Comparison of ENCODE assay signal across 1 cellular context in the genomic region with DNA sequence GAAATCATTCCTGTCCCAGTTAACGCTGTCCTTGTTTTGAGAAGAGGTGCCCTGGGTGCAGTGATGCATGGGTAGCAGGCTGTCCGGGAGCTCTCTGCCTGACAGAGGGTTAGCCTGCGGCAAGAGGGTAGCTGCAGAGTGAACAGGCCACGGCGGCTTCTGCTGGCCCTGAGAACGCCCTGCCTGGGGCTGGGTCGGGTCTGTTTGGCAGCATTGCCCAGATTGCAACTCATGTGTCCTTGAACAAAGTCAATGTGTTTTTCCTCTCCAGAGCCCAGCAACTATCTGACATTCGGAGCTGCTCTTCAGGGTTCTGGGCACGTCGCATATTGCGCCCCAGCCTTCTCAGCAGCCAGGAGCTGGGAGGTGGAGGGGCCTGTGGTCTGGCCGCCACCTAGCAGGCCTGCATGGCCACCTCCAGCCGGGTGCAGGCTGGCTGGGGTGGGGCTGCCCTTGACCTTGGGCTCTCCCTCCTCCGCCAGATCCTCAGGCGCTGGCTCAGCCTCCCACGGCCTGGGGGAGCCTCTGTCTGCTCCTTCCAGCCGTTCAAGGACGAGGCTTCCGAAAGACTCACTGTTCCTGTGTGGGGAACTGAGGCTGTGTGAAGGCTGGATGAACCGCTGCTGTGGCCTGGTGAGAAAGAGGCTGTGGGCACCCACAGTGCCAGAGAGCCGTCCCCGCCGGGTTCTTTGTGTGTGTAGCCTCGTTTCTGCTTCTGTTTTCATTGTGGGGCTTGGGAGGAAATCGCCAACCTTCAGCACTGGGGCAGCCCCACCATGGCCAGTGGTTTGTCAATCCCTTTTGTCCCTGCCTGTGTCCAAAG.
TF ChIP-seq lines count a peak whose summit lies in the region.
"Not testable (repeated sequence)": the region's sequence is repeated elsewhere in the genome, so short reads cannot be mapped to it uniquely, and the experiment has no call there.

No MANE protein-coding gene starts in this region.

TF ChIP-seq in HepG2, 621 proteins besides CTCF, POLR2A, EP300 and RAD21 (continued from another document and continues in another):
- TF ChIP-seq, protein P1, sequence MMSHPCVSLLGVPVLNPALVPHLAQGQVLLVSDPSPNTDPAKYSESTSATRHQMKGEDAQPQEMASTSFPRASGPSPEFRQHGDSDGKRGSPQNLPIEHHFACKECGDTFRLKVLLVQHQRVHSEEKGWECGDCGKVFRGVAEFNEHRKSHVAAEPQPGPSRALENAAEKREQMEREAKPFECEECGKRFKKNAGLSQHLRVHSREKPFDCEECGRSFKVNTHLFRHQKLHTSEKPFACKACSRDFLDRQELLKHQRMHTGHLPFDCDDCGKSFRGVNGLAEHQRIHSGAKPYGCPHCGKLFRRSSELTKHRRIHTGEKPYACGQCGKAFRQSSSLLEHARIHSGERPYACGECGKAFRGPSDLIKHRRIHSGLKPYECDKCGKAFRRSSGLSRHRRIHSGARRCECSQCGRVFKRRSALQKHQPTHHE (CRISPR knock-in tag; IDR thresholded peaks at IDR 0.05; ENCODE audit: borderline replicate concordance), result 0 out of 2 replicates have a peak, but pooled peaks have one; percentile 43
- 0 out of 2 replicates have a peak, but pooled peaks have one; percentile 8 for TF ChIP-seq NCOR1 (IDR thresholded peaks at IDR 0.05; ENCODE audit: borderline replicate concordance, low read length)
- TF ChIP-seq GATAD1 (CRISPR knock-in tag; IDR thresholded peaks at IDR 0.05), result peak; percentile 28; the same call in 1 of the 2 replicates
- TF ChIP-seq ZNF362 (CRISPR knock-in tag; IDR thresholded peaks at IDR 0.05; ENCODE audit: borderline replicate concordance), result 0 out of 2 replicates have a peak, but pooled peaks have one; percentile 14
- TF ChIP-seq ZNF263 (CRISPR knock-in tag; IDR thresholded peaks at IDR 0.05), result peak; percentile 95
- peak; percentile 51; the same call in 1 of the 2 replicates for TF ChIP-seq RBFOX2 (IDR thresholded peaks at IDR 0.05; ENCODE audit: low read depth, low read length)
- TF ChIP-seq ZBTB20 (CRISPR knock-in tag; IDR thresholded peaks at IDR 0.05; ENCODE audit: borderline replicate concordance, low read depth), result peak; percentile 53; the same call in 1 of the 2 replicates
- TF ChIP-seq TMF1 (CRISPR knock-in tag; IDR thresholded peaks at IDR 0.05; ENCODE audit: low read depth), result peak; percentile 69; the same call in 1 of the 2 replicates
- 0 out of 2 replicates have a peak, but pooled peaks have one; percentile 34 for TF ChIP-seq ZNF724P (CRISPR knock-in tag; IDR thresholded peaks at IDR 0.05; ENCODE audit: borderline replicate concordance)
- TF ChIP-seq SOX6, SOX13 (IDR thresholded peaks at IDR 0.05): not testable (repeated sequence)
- 0 out of 2 replicates have a peak, but pooled peaks have one; percentile 22 for TF ChIP-seq SOX6 (CRISPR knock-in tag; IDR thresholded peaks at IDR 0.05)
- TF ChIP-seq ZFY (CRISPR knock-in tag; IDR thresholded peaks at IDR 0.05), result peak; percentile 49; the same call in 1 of the 2 replicates
- peak; percentile 37 for TF ChIP-seq PHF5A (CRISPR knock-in tag; IDR thresholded peaks at IDR 0.05; ENCODE audit: low read depth, unreplicated experiment)
- TF ChIP-seq ZNF740 (CRISPR knock-in tag; IDR thresholded peaks at IDR 0.05), result 0 out of 2 replicates have a peak, but pooled peaks have one; percentile 11
- peak; percentile 69 for TF ChIP-seq RARA (CRISPR knock-in tag; IDR thresholded peaks at IDR 0.05)
- peak; percentile 47 for TF ChIP-seq SP5 (CRISPR knock-in tag; IDR thresholded peaks at IDR 0.05; ENCODE audit: borderline replicate concordance, low read depth)
- peak; percentile 47; the same call in 1 of the 2 replicates for TF ChIP-seq NFKB2 (CRISPR knock-in tag; IDR thresholded peaks at IDR 0.05; ENCODE audit: borderline replicate concordance)
- TF ChIP-seq ELF3 (CRISPR knock-in tag; IDR thresholded peaks at IDR 0.05), result 0 out of 2 replicates have a peak, but pooled peaks have one; percentile 23
- peak; percentile 58; the same call in 1 of the 2 replicates for TF ChIP-seq ZFP91 (CRISPR knock-in tag; IDR thresholded peaks at IDR 0.05; ENCODE audit: borderline replicate concordance)
- 0 out of 2 replicates have a peak, but pooled peaks have one; percentile 70 for TF ChIP-seq NFAT5 (CRISPR knock-in tag; IDR thresholded peaks at IDR 0.05)
- TF ChIP-seq SALL2 (CRISPR knock-in tag; IDR thresholded peaks at IDR 0.05), result peak; percentile 33; the same call in 1 of the 2 replicates
- 0 out of 2 replicates have a peak, but pooled peaks have one; percentile 44 for TF ChIP-seq TARDBP (CRISPR knock-in tag; IDR thresholded peaks at IDR 0.05)
- peak; percentile 61; the same call in 1 of the 2 replicates for TF ChIP-seq GABPB1 (CRISPR knock-in tag; IDR thresholded peaks at IDR 0.05)
- TF ChIP-seq ZNF556 (CRISPR knock-in tag; IDR thresholded peaks at IDR 0.05; ENCODE audit: borderline replicate concordance), result peak; percentile 48; the same call in 1 of the 2 replicates
- TF ChIP-seq UBTF (CRISPR knock-in tag; IDR thresholded peaks at IDR 0.05), result 0 out of 2 replicates have a peak, but pooled peaks have one; percentile 46
- TF ChIP-seq ZSCAN21 (CRISPR knock-in tag; IDR thresholded peaks at IDR 0.05; ENCODE audit: borderline replicate concordance), result 0 out of 2 replicates have a peak, but pooled peaks have one; percentile 56
- peak; percentile 28 for TF ChIP-seq STAG1 (CRISPR knock-in tag; IDR thresholded peaks at IDR 0.05)
- TF ChIP-seq HDAC2 (CRISPR knock-in tag; IDR thresholded peaks at IDR 0.05), result peak; percentile 36; the same call in 1 of the 2 replicates
- TF ChIP-seq SOX13 (CRISPR knock-in tag; conservative IDR thresholded peaks at IDR 0.05 in 1 of 2, IDR thresholded peaks at IDR 0.05 in 1 of 2), result peak in 1 of 2 experiments; percentile 5; a peak in 1 of 4 replicates
- 0 out of 2 replicates have a peak, but pooled peaks have one; percentile 8 for TF ChIP-seq TFAP4 (IDR thresholded peaks at IDR 0.05; ENCODE audit: borderline replicate concordance, low read depth)
- TF ChIP-seq CC2D1A (CRISPR knock-in tag; IDR thresholded peaks at IDR 0.05), result 0 out of 2 replicates have a peak, but pooled peaks have one; percentile 61
- peak; percentile 63; the same call in 1 of the 2 replicates for TF ChIP-seq GATAD2A (CRISPR knock-in tag; IDR thresholded peaks at IDR 0.05)
- TF ChIP-seq PHF8 (CRISPR knock-in tag; IDR thresholded peaks at IDR 0.05), result peak; percentile 51; the same call in 1 of the 2 replicates
- peak; percentile 54; the same call in 1 of the 2 replicates for TF ChIP-seq YEATS4 (CRISPR knock-in tag; IDR thresholded peaks at IDR 0.05; ENCODE audit: borderline replicate concordance)
- TF ChIP-seq ERF (CRISPR knock-in tag; IDR thresholded peaks at IDR 0.05), result 0 out of 2 replicates have a peak, but pooled peaks have one; percentile 22
- TF ChIP-seq HIVEP1 (CRISPR knock-in tag; IDR thresholded peaks at IDR 0.05), result peak; percentile 55; the same call in 1 of the 2 replicates
- TF ChIP-seq, protein P2, sequence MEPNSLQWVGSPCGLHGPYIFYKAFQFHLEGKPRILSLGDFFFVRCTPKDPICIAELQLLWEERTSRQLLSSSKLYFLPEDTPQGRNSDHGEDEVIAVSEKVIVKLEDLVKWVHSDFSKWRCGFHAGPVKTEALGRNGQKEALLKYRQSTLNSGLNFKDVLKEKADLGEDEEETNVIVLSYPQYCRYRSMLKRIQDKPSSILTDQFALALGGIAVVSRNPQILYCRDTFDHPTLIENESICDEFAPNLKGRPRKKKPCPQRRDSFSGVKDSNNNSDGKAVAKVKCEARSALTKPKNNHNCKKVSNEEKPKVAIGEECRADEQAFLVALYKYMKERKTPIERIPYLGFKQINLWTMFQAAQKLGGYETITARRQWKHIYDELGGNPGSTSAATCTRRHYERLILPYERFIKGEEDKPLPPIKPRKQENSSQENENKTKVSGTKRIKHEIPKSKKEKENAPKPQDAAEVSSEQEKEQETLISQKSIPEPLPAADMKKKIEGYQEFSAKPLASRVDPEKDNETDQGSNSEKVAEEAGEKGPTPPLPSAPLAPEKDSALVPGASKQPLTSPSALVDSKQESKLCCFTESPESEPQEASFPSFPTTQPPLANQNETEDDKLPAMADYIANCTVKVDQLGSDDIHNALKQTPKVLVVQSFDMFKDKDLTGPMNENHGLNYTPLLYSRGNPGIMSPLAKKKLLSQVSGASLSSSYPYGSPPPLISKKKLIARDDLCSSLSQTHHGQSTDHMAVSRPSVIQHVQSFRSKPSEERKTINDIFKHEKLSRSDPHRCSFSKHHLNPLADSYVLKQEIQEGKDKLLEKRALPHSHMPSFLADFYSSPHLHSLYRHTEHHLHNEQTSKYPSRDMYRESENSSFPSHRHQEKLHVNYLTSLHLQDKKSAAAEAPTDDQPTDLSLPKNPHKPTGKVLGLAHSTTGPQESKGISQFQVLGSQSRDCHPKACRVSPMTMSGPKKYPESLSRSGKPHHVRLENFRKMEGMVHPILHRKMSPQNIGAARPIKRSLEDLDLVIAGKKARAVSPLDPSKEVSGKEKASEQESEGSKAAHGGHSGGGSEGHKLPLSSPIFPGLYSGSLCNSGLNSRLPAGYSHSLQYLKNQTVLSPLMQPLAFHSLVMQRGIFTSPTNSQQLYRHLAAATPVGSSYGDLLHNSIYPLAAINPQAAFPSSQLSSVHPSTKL (CRISPR knock-in tag; IDR thresholded peaks at IDR 0.05), result 0 out of 2 replicates have a peak, but pooled peaks have one; percentile 23
